ENCODE assay signal across 8 cellular contexts in the genomic region with DNA sequence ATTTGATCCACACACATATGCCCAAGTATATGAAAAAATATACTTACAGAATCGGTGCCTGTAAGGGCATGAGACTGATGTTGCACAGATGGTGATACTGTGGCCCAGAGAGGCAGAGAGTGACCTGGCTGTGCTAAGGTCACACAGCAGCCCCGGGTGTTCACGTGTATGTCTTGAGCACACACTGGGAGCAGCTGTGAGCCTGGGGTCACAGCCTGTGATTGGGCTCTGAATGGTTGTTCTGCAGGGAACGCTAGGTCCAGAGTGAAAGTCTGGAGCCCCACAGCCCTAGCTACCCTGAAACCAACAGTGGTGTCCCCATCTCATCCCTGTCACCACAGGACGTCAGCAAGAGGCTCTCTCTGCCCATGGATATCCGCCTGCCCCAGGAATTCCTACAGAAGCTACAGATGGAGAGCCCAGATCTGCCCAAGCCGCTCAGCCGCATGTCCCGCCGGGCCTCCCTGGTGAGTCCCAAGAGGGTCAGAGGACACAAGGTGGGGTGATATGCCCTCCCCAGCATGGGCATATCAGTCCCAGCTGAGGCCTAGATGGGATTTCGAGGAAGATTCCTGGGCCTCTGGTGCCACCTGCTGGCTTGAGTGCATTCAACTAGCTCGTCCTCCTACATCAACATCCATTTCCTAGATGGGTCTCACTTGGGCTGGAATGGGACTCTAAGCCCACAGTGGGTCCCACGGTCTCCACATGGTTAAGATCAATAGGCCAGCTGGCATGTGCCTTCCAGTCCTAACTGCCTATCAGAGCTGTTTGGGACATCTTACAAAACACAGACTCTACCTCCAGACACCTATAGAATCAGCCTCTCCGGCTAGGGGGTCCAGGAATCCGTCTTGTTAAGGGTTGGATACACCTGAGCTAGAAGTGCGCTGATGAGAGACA. TPM values are rescaled to one million over a fixed set of nuclear protein-coding genes. Genes with fewer than 3 reads are reported as not detected.
DNase-seq lines count a peak whose midpoint lies in the region; ATAC-seq and TF ChIP-seq lines count a peak whose summit lies in the region.

No MANE protein-coding gene starts in this region.

- H3K27ac ChIP-seq in DOHH2 (ENCODE audit: low read depth, low read length) (no peak overlapping the region), thyroid gland (no peak overlapping the region)

- H3K4me3 ChIP-seq in DOHH2 (ENCODE audit: low read length), result no peak overlapping the region
- H3K4me3 ChIP-seq in foreskin fibroblast (ENCODE audit: low read depth in 1 of 2, low read length in 2 of 2), result no peak overlapping the region
- no peak overlapping the region for H3K4me3 ChIP-seq in thyroid gland (replicated peaks in 1 of 3)

- H3K36me3 Mint-ChIP-seq in osteocyte (ENCODE audit: unreplicated experiment), result no peaks in the 10 kb centered on the region

- no peaks in the 10 kb centered on the region for H3K9me3 Mint-ChIP-seq in osteocyte (ENCODE audit: unreplicated experiment)

- peaks cover 7% of the 10 kb centered on the region for H3K4me1 Mint-ChIP-seq in osteocyte (ENCODE audit: unreplicated experiment)

- H3K9me3 ChIP-seq in DOHH2 (ENCODE audit: control insufficient read depth, insufficient read depth, low read length), result no peaks in the 10 kb centered on the region
- H3K9me3 ChIP-seq in thyroid gland, result no peaks in the 10 kb centered on the region

- H4K20me1 ChIP-seq in DOHH2 (ENCODE audit: control insufficient read depth, insufficient read depth, low read depth, low read length), result no peaks in the 10 kb centered on the region

- ATAC-seq in GM21367 (IDR thresholded peaks at IDR 0.05; ENCODE audit: unreplicated experiment), result no peak

- H3K27me3 Mint-ChIP-seq in osteocyte (ENCODE audit: unreplicated experiment), result peaks cover 22% of the 10 kb centered on the region

- no peak overlapping the region for H3K4me2 ChIP-seq in DOHH2 (ENCODE audit: low read length)

- no peaks in the 10 kb centered on the region for H3K9me2 ChIP-seq in DOHH2 (replicated peaks; ENCODE audit: control insufficient read depth, low read length)

- H3K36me3 ChIP-seq in DOHH2 (ENCODE audit: control insufficient read depth, low read length) (no peaks in the 10 kb centered on the region), thyroid gland (no peaks in the 10 kb centered on the region)

- no peak for TF ChIP-seq POLR2A in thyroid gland (IDR thresholded peaks at IDR 0.05)

- intact Hi-C loops in thyroid gland (cut with DNase I), result loop anchor here (2.0 kb wide), 1 partner anchor 37 kb away; no protein-coding TSS in a partner anchor

- H3K27ac Mint-ChIP-seq in osteocyte (ENCODE audit: unreplicated experiment), result no peak overlapping the region

- H3K4me3 Mint-ChIP-seq in osteocyte (ENCODE audit: unreplicated experiment), result no peak overlapping the region

- H3K27me3 ChIP-seq in DOHH2 (ENCODE audit: control insufficient read depth, low read length) (peaks cover 4% of the 10 kb centered on the region; the same call in 1 of the 2 replicates), thyroid gland (no peaks in the 10 kb centered on the region)

- peak; percentile 83 for TF ChIP-seq CTCF in DOHH2 (IDR thresholded peaks at IDR 0.05; ENCODE audit: low read depth, low read length, poor library complexity, severe bottlenecking)
- peak; percentile 74 for TF ChIP-seq CTCF in foreskin fibroblast (IDR thresholded peaks at IDR 0.05; ENCODE audit: low read depth, low read length)
- TF ChIP-seq CTCF in osteocyte (IDR thresholded peaks at IDR 0.05), result peak; percentile 90
- peak; percentile 23 to 85 (median 75) for TF ChIP-seq CTCF in thyroid gland (IDR thresholded peaks at IDR 0.05)

- peak; percentile 71 for DNase-seq in M059J (ENCODE audit: low read depth)
- peak; percentile 67 to 77 for DNase-seq in SHP77 (lab: John Stamatoyannopoulos, UW)
- peak; percentile 58 for DNase-seq in activated T-helper 9 cell treated with anti-CD3 and anti-CD28 coated beads, Interleukin-2, amount 50 U/mL, for 16 hours (ENCODE audit: low read depth)
- peak; percentile 50 to 86 for DNase-seq in foreskin fibroblast
- DNase-seq in osteocyte (ENCODE audit: extremely low spot score, unreplicated experiment), result peak; percentile 89
- DNase-seq in thyroid gland, result peak; percentile 73 to 81

- no peaks in the 10 kb centered on the region for H3K79me2 ChIP-seq in DOHH2 (ENCODE audit: control insufficient read depth, low read length)

- WGBS in thyroid gland, 2 donors, result 60 to 68% methylated on average over 12 to 16 of the region's 16 CpGs

- no peaks in the 10 kb centered on the region for H3F3A ChIP-seq in DOHH2 (ENCODE audit: control insufficient read depth, insufficient read depth)

- H3K4me1 ChIP-seq in DOHH2 (ENCODE audit: control insufficient read depth, low read length), result peaks cover 2% of the 10 kb centered on the region
- peaks cover 0 to 6% of the 10 kb centered on the region in 2 donors for H3K4me1 ChIP-seq in thyroid gland

RNA-seq across cellular contexts. Expression of gene CDK18, which starts 19.7 kb away (rescaled TPM):
- 0.12 and 1.2 TPM in 2 replicates for total RNA-seq in M059J (2014; rRNA removed; shearing (Covaris generic))
- total RNA-seq in osteocyte (3.0 and 4.5 TPM in 2 replicates), thyroid gland (10 to 100 TPM; 13.6 to 22.4 (median 16.9) TPM)
